ENCODE assay signal across 28 cellular contexts in genomic region chr13:112670864-112671263, GRCh38.
"Had no signal": no experiment of that assay in that cellular context is flagged by ENCODE, and none has a peak within 500 bp of the region (broad histone marks: within the 10 kb centered on the region; RNA-seq: fewer than 3 reads in every experiment).

No MANE protein-coding gene starts in this region.

- H3K9me3 ChIP-seq: esophagus squamous epithelium, thoracic aorta, uterus had no signal

- DNase-seq: activated CD4-positive, alpha-beta memory T cell treated with anti-CD3 and anti-CD28 coated beads for 36 hours; activated CD4-positive, alpha-beta T cell treated with anti-CD3 and anti-CD28 coated beads, Interleukin-2, amount 10 ng/mL, durations not matched to agents 24 days and 14 days; activated CD4-positive, CD25-positive, alpha-beta regulatory T cell treated with anti-CD3 and anti-CD28 coated beads, Interleukin-2, amount 50 U/mL, for 72 hours; activated CD8-positive, alpha-beta memory T cell treated with anti-CD3 and anti-CD28 coated beads, Interleukin-2, amount 50 U/mL, for 4 hours; activated effector memory CD4-positive, alpha-beta T cell treated with anti-CD3 and anti-CD28 coated beads, Interleukin-2, amount 50 U/mL, for 16 hours; activated naive CD4-positive, alpha-beta T cell treated with anti-CD3 and anti-CD28 coated beads for 36 hours; activated naive CD8-positive, alpha-beta T cell treated with anti-CD3 and anti-CD28 coated beads, Interleukin-2, amount 10 ng/mL, durations not matched to agents 7 days and 5 days; activated T-cell treated with anti-CD3 and anti-CD28 coated beads, Interleukin-2, amount 50 U/mL, for 1 hour; amniotic stem cell; brain microvascular endothelial cell; esophagus squamous epithelium; foreskin melanocyte; left cardiac atrium; midbrain; naive thymus-derived CD4-positive, alpha-beta T cell; right cardiac atrium; stimulated activated CD4-positive, alpha-beta T cell treated with anti-CD3 and anti-CD28 coated beads, Interleukin-2, amount 100 ng/mL, for 48 hours; stimulated activated naive CD4-positive, alpha-beta T cell treated with Interleukin-2 at 50 U/mL for 16 hours; T-helper 9 cell; trophoblast cell; WERI-Rb-1 had no signal

- H3K27me3 ChIP-seq: uterus had no signal

- H3K36me3 Mint-ChIP-seq: activated CD4-positive, alpha-beta memory T cell treated with anti-CD3 and anti-CD28 coated beads for 36 hours; activated naive CD8-positive, alpha-beta T cell treated with anti-CD3 and anti-CD28 coated beads, Interleukin-2, amount 10 ng/mL, durations not matched to agents 7 days and 5 days; naive thymus-derived CD4-positive, alpha-beta T cell had no signal

- H3K4me3 Mint-ChIP-seq: activated CD4-positive, alpha-beta memory T cell treated with anti-CD3 and anti-CD28 coated beads for 36 hours; activated CD4-positive, alpha-beta T cell treated with anti-CD3 and anti-CD28 coated beads, Interleukin-2, amount 10 ng/mL, durations not matched to agents 24 days and 14 days; activated naive CD4-positive, alpha-beta T cell treated with anti-CD3 and anti-CD28 coated beads for 36 hours; activated naive CD8-positive, alpha-beta T cell treated with anti-CD3 and anti-CD28 coated beads, Interleukin-2, amount 10 ng/mL, durations not matched to agents 7 days and 5 days; activated T-helper 1 cell treated with anti-CD3 and anti-CD28 coated beads, Interleukin-12 subunit alpha, Interleukin-12 subunit beta, Interleukin-2, Interleukin-4 antibody, amounts not matched to agents 30 ng/mL and 10 ng/mL and 1 ng/mL, durations not matched to agents 14 hours and 24 hours and 36 hours; naive thymus-derived CD4-positive, alpha-beta T cell had no signal

- H3K27ac Mint-ChIP-seq: activated CD4-positive, alpha-beta memory T cell treated with anti-CD3 and anti-CD28 coated beads for 36 hours; activated CD4-positive, alpha-beta T cell treated with anti-CD3 and anti-CD28 coated beads, Interleukin-2, amount 10 ng/mL, durations not matched to agents 24 days and 14 days; activated naive CD4-positive, alpha-beta T cell treated with anti-CD3 and anti-CD28 coated beads for 36 hours; activated naive CD8-positive, alpha-beta T cell treated with anti-CD3 and anti-CD28 coated beads, Interleukin-2, amount 10 ng/mL, durations not matched to agents 7 days and 5 days; activated T-helper 1 cell treated with anti-CD3 and anti-CD28 coated beads, Interleukin-12 subunit alpha, Interleukin-12 subunit beta, Interleukin-2, Interleukin-4 antibody, amounts not matched to agents 30 ng/mL and 10 ng/mL and 1 ng/mL, durations not matched to agents 14 hours and 24 hours and 36 hours; naive thymus-derived CD4-positive, alpha-beta T cell had no signal

- ATAC-seq: left cardiac atrium; naive thymus-derived CD4-positive, alpha-beta T cell; right cardiac atrium had no signal

- H3K27ac ChIP-seq: brain microvascular endothelial cell, epithelial cell of prostate, esophagus squamous epithelium, thoracic aorta, uterus, WERI-Rb-1 had no signal

- H3K4me1 ChIP-seq: esophagus squamous epithelium, uterus had no signal

- H3K27me3 Mint-ChIP-seq: activated CD4-positive, alpha-beta memory T cell treated with anti-CD3 and anti-CD28 coated beads for 36 hours had no signal

- H3K9me3 Mint-ChIP-seq: activated CD4-positive, alpha-beta memory T cell treated with anti-CD3 and anti-CD28 coated beads for 36 hours; activated CD4-positive, alpha-beta T cell treated with anti-CD3 and anti-CD28 coated beads, Interleukin-2, amount 10 ng/mL, durations not matched to agents 24 days and 14 days; activated naive CD4-positive, alpha-beta T cell treated with anti-CD3 and anti-CD28 coated beads for 36 hours; activated naive CD8-positive, alpha-beta T cell treated with anti-CD3 and anti-CD28 coated beads, Interleukin-2, amount 10 ng/mL, durations not matched to agents 7 days and 5 days; activated T-helper 1 cell treated with anti-CD3 and anti-CD28 coated beads, Interleukin-12 subunit alpha, Interleukin-12 subunit beta, Interleukin-2, Interleukin-4 antibody, amounts not matched to agents 30 ng/mL and 10 ng/mL and 1 ng/mL, durations not matched to agents 14 hours and 24 hours and 36 hours; naive thymus-derived CD4-positive, alpha-beta T cell had no signal

- H3K36me3 ChIP-seq: brain microvascular endothelial cell, esophagus squamous epithelium, thoracic aorta, uterus, WERI-Rb-1 had no signal

- H3K4me3 ChIP-seq: esophagus squamous epithelium, thoracic aorta, uterus had no signal

- FAIRE-seq: astrocyte, endometrium, islet of Langerhans had no signal
